27 cellular contexts compared by ENCODE assay signal in genomic region chr17:80208050-80208449, GRCh38. TPM values are rescaled to one million over a fixed set of nuclear protein-coding genes. Genes with fewer than 3 reads are reported as not detected.
DNase-seq lines count a peak whose midpoint lies in the region; ATAC-seq, FAIRE-seq and TF ChIP-seq lines count a peak whose summit lies in the region.
"Had no signal": no experiment of that assay in that cellular context is flagged by ENCODE, and none has a peak within 500 bp of the region (broad histone marks: within the 10 kb centered on the region; RNA-seq: fewer than 3 reads in every experiment).

No MANE protein-coding gene starts in this region.

- H3K36me3 ChIP-seq in HepG2 (replicated peaks in 1 of 2; ENCODE audit: control insufficient read depth in 1 of 2, insufficient read depth in 2 of 2, low read length in 2 of 2): peaks cover 16 to 26% of the 10 kb centered on the region in 2 experiments
- H3K36me3 ChIP-seq in right lobe of liver: peaks cover 0 to 24% (median 9%) of the 10 kb centered on the region in 4 donors
- peaks cover 0 to 90% (median 45%) of the 10 kb centered on the region in 6 donors for H3K36me3 ChIP-seq in spleen
- H3K36me3 ChIP-seq in gastrocnemius medialis: peaks cover 0 to 34% of the 10 kb centered on the region in 2 donors

- in situ Hi-C loops in HepG2 (cut with HindIII; ENCODE audit: extremely low pct_ligation_motif_present, low pct_unique_long_range_greater_than_20kb): no loop called here
- in situ Hi-C loops in gastrocnemius medialis (cut with MboI; ENCODE audit: low sequenced_read_pairs in 4 of 4): no loop called here

- H3K4me3 ChIP-seq in HepG2 (replicated peaks in 1 of 3; ENCODE audit: insufficient read depth in 1 of 3, low read depth in 2 of 3, low read length in 3 of 3) (no peak overlapping the region), right lobe of liver (no peak overlapping the region), spleen (no peak overlapping the region), gastrocnemius medialis (no peak overlapping the region)
- H3K4me3 ChIP-seq: A549; BLaER1 treated with 17β-estradiol and CSF1 and Interleukin-3, amounts not matched to agents 10 nM and 100 nM; GM23248 had no signal

- CTCF ChIA-PET in HepG2 (lab: Yijun Ruan, JAX; ENCODE audit: low intra/inter-chr PET ratio, low total read pairs): no interaction called here
- CTCF ChIA-PET in activated CD4-positive, alpha-beta T cell treated with anti-CD3 and anti-CD28 coated beads for 36 hours (lab: Charles Lee): no interaction called here

- H3K4me1 Mint-ChIP-seq in dendritic cell treated with granulocyte-macrophage colony-stimulating factor and Interleukin-4, amounts not matched to agents 40 ng/mL and 50 ng/mL, for 4 days (ENCODE audit: low read depth): peaks cover 70% of the 10 kb centered on the region
- no peaks in the 10 kb centered on the region for H3K4me1 Mint-ChIP-seq in activated CD4-positive, alpha-beta T cell treated with anti-CD3 and anti-CD28 coated beads for 36 hours
- H3K4me1 Mint-ChIP-seq: CD8-positive, alpha-beta memory T cell had no signal

- no peak for FAIRE-seq in HepG2 (lab: Jason Lieb, UNC)
- FAIRE-seq: A549, D721Med, GM12891, GM18507, H1 had no signal

- intact Hi-C loops in HepG2 (cut with micrococcal nuclease; ENCODE audit: unreplicated experiment) (no loop called here), right lobe of liver (cut with DNase I) (no loop called here), spleen (cut with DNase I; ENCODE audit: low total_unique reads) (no loop called here), gastrocnemius medialis (cut with DNase I; ENCODE audit: low total_unique reads) (no loop called here)
- intact Hi-C loops in dendritic cell treated with granulocyte-macrophage colony-stimulating factor and Interleukin-4, amounts not matched to agents 40 ng/mL and 50 ng/mL, for 4 days (cut with micrococcal nuclease): no loop called here
- intact Hi-C loops in activated CD4-positive, alpha-beta T cell treated with anti-CD3 and anti-CD28 coated beads for 36 hours (cut with DNase I, micrococcal nuclease): no loop called here

- TF ChIP-seq EP300 in HepG2 (IDR thresholded peaks at IDR 0.05; ENCODE audit: low read depth in 2 of 2, low read length in 2 of 2): no peak
- TF ChIP-seq EP300 in HepG2 (CRISPR knock-in tag; IDR thresholded peaks at IDR 0.05; ENCODE audit: borderline replicate concordance): no peak

- no peak for TF ChIP-seq CTCF in HepG2 (CRISPR knock-in tag; IDR thresholded peaks at IDR 0.05)
- no peak for TF ChIP-seq CTCF in right lobe of liver (IDR thresholded peaks at IDR 0.05)
- TF ChIP-seq CTCF in spleen (IDR thresholded peaks at IDR 0.05 in 8 of 11, conservative IDR thresholded peaks at IDR 0.05 in 3 of 11): no peak
- TF ChIP-seq CTCF in gastrocnemius medialis (IDR thresholded peaks at IDR 0.05 in 4 of 5, conservative IDR thresholded peaks at IDR 0.05 in 1 of 5): no peak

- no peak overlapping the region for H3K4me3 Mint-ChIP-seq in dendritic cell treated with granulocyte-macrophage colony-stimulating factor and Interleukin-4, amounts not matched to agents 40 ng/mL and 50 ng/mL, for 4 days
- no peak overlapping the region for H3K4me3 Mint-ChIP-seq in activated CD4-positive, alpha-beta T cell treated with anti-CD3 and anti-CD28 coated beads for 36 hours
- H3K4me3 Mint-ChIP-seq: CD14-positive monocyte; CD4-positive, alpha-beta T cell; CD8-positive, alpha-beta memory T cell had no signal

- no peaks in the 10 kb centered on the region for H3K27me3 ChIP-seq in HepG2 (ENCODE audit: control insufficient read depth in 1 of 2, insufficient read depth in 2 of 2, low read length in 2 of 2)
- H3K27me3 ChIP-seq in right lobe of liver: no peaks in the 10 kb centered on the region
- H3K27me3 ChIP-seq in spleen (replicated peaks in 1 of 7): no peaks in the 10 kb centered on the region
- no peaks in the 10 kb centered on the region for H3K27me3 ChIP-seq in gastrocnemius medialis
- H3K27me3 ChIP-seq: BE2C; BLaER1 treated with 17β-estradiol and CSF1 and Interleukin-3, amounts not matched to agents 10 nM and 100 nM had no signal

- ATAC-seq in HepG2 (no peak), right lobe of liver (no peak), gastrocnemius medialis (no peak)
- ATAC-seq in activated CD4-positive, alpha-beta T cell treated with anti-CD3 and anti-CD28 coated beads for 36 hours: no peak

- H3K27me3 Mint-ChIP-seq in dendritic cell treated with granulocyte-macrophage colony-stimulating factor and Interleukin-4, amounts not matched to agents 40 ng/mL and 50 ng/mL, for 4 days: peaks cover 3% of the 10 kb centered on the region
- H3K27me3 Mint-ChIP-seq in activated CD4-positive, alpha-beta T cell treated with anti-CD3 and anti-CD28 coated beads for 36 hours: no peaks in the 10 kb centered on the region
- H3K27me3 Mint-ChIP-seq: CD4-positive, alpha-beta T cell; CD8-positive, alpha-beta memory T cell had no signal

- no peak overlapping the region for H3K4me2 ChIP-seq in HepG2 (ENCODE audit: low read depth, low read length)
- H3K4me2 ChIP-seq: A549 had no signal

- no peaks in the 10 kb centered on the region for H3K9me3 Mint-ChIP-seq in dendritic cell treated with granulocyte-macrophage colony-stimulating factor and Interleukin-4, amounts not matched to agents 40 ng/mL and 50 ng/mL, for 4 days
- no peaks in the 10 kb centered on the region for H3K9me3 Mint-ChIP-seq in activated CD4-positive, alpha-beta T cell treated with anti-CD3 and anti-CD28 coated beads for 36 hours (ENCODE audit: low read depth)
- H3K9me3 Mint-ChIP-seq: CD14-positive monocyte; CD4-positive, alpha-beta T cell; CD8-positive, alpha-beta memory T cell had no signal

- no peaks in the 10 kb centered on the region for H3K79me2 ChIP-seq in HepG2 (ENCODE audit: insufficient read depth, low read length)

- no TSS peak for BruUV-seq in HepG2 (replicated peaks; lab: Mats Ljungman, UMichigan)

- TF ChIP-seq POLR2A in HepG2 (IDR thresholded peaks at IDR 0.05; ENCODE audit: insufficient read depth in 1 of 2, low read depth in 2 of 2, low read length in 2 of 2) (no peak), right lobe of liver (IDR thresholded peaks at IDR 0.05) (no peak), spleen (IDR thresholded peaks at IDR 0.05) (no peak), gastrocnemius medialis (IDR thresholded peaks at IDR 0.05) (no peak)

- DNase-seq in HepG2 (ENCODE audit: low spot score) (no peak), right lobe of liver (no peak), spleen (peak; percentile 74), gastrocnemius medialis (no peak)
- no peak for DNase-seq in activated CD4-positive, alpha-beta T cell treated with anti-CD3 and anti-CD28 coated beads for 36 hours
- DNase-seq: 8988T; ACHN; AML-193; BE2C; CD4-positive, alpha-beta T cell; CD8-positive, alpha-beta memory T cell; DMS 273 treated with DMSO at 0.1 percent for 48 hours; DMS53; DMS79 treated with DMSO at 0.1 percent for 48 hours; GF-D8; GM23248; H7; HCEC 1CT had no signal

- no peaks in the 10 kb centered on the region for H4K20me1 ChIP-seq in HepG2 (ENCODE audit: insufficient read depth, low read length)

- no peak for TF ChIP-seq RAD21 in HepG2 (CRISPR knock-in tag; IDR thresholded peaks at IDR 0.05)

- WGBS in HepG2 (ENCODE audit: low lambda C conversion rate): 100% methylated on average over 3 of the region's 16 CpGs
- 100% methylated on average over 1 of the region's 16 CpGs for WGBS in right lobe of liver (ENCODE audit: insufficient coverage, low coverage, low lambda C conversion rate, missing lambda C conversion rate)
- WGBS in spleen, 5 donors: 94 to 98% (median 96%) methylated on average over 14 to 16 of the region's 16 CpGs

- no peaks in the 10 kb centered on the region for H3K4me1 ChIP-seq in HepG2 (ENCODE audit: insufficient read depth, low read length)
- no peaks in the 10 kb centered on the region for H3K4me1 ChIP-seq in right lobe of liver
- peaks cover 0 to 25% (median 2%) of the 10 kb centered on the region in 6 donors for H3K4me1 ChIP-seq in spleen
- no peaks in the 10 kb centered on the region for H3K4me1 ChIP-seq in gastrocnemius medialis
- H3K4me1 ChIP-seq: BE2C had no signal

- H3K9me3 ChIP-seq in HepG2 (ENCODE audit: low read length): no peaks in the 10 kb centered on the region
- H3K9me3 ChIP-seq in right lobe of liver: no peaks in the 10 kb centered on the region
- no peaks in the 10 kb centered on the region for H3K9me3 ChIP-seq in spleen
- no peaks in the 10 kb centered on the region for H3K9me3 ChIP-seq in gastrocnemius medialis
- H3K9me3 ChIP-seq: A549; BE2C; BLaER1 treated with 17β-estradiol and CSF1 and Interleukin-3, amounts not matched to agents 10 nM and 100 nM had no signal

- H3K27ac ChIP-seq in HepG2 (ENCODE audit: extremely low read length, insufficient read depth, low read length) (no peak overlapping the region), right lobe of liver (no peak overlapping the region), spleen (peak overlapping the region in 3 of 8 donors; percentile 14 to 50 (median 37)), gastrocnemius medialis (no peak overlapping the region)
- H3K27ac ChIP-seq: A549, GM23248 had no signal

- POLR2A ChIA-PET in HepG2 (lab: Yijun Ruan, JAX): no interaction called here
- POLR2A ChIA-PET in activated CD4-positive, alpha-beta T cell treated with anti-CD3 and anti-CD28 coated beads for 36 hours (lab: Charles Lee): no interaction called here

- H3K36me3 Mint-ChIP-seq in dendritic cell treated with granulocyte-macrophage colony-stimulating factor and Interleukin-4, amounts not matched to agents 40 ng/mL and 50 ng/mL, for 4 days (ENCODE audit: low read depth): peaks cover 97% of the 10 kb centered on the region
- peaks cover 4% of the 10 kb centered on the region for H3K36me3 Mint-ChIP-seq in activated CD4-positive, alpha-beta T cell treated with anti-CD3 and anti-CD28 coated beads for 36 hours (ENCODE audit: low read depth)

- no peak overlapping the region for H3K9ac ChIP-seq in HepG2 (ENCODE audit: insufficient read depth, low read depth, low read length)
- H3K9ac ChIP-seq: GM23248 had no signal

- H3K27ac Mint-ChIP-seq in dendritic cell treated with granulocyte-macrophage colony-stimulating factor and Interleukin-4, amounts not matched to agents 40 ng/mL and 50 ng/mL, for 4 days: peak overlapping the region; percentile 68
- H3K27ac Mint-ChIP-seq in activated CD4-positive, alpha-beta T cell treated with anti-CD3 and anti-CD28 coated beads for 36 hours: no peak overlapping the region
- H3K27ac Mint-ChIP-seq: CD4-positive, alpha-beta T cell had no signal

- H2AFZ ChIP-seq in HepG2 (ENCODE audit: low read length): no peak overlapping the region
- H2AFZ ChIP-seq: GM23248 had no signal

RNA-seq across cellular contexts. Expression of gene SGSH, which starts 12.1 kb away (rescaled TPM):
- total RNA-seq in HepG2 (2016; rRNA removed; fragmentation: Illumina TruSeq; extraction: Trizol) (5.5 and 12.2 TPM in 2 replicates), right lobe of liver (10 to 100 TPM in 5 of 6 experiments, 1 to 10 TPM in 1; 9.7 to 23.5 (median 15.7) TPM), spleen (100 to 1,000 TPM in 3 of 7 donors, 10 to 100 TPM in 4; 85.9 to 137 (median 95.1) TPM), gastrocnemius medialis (10 to 100 TPM in 1 of 4 donors, 1 to 10 TPM in 3; 3.2 to 11.7 (median 6.1) TPM)
- 4.0 and 6.2 TPM in 2 replicates for total RNA-seq in HepG2 (2016; cell fraction: cytosol; rRNA removed; fragmentation: Illumina TruSeq; extraction: Trizol; ENCODE audit: low read depth)
- total RNA-seq in HepG2 (2016; cell fraction: insoluble cytoplasmic fraction; rRNA removed; fragmentation: Illumina TruSeq; extraction: Trizol): 4.5 and 13.3 TPM in 2 replicates
- total RNA-seq in HepG2 (2016; cell fraction: membrane; rRNA removed; fragmentation: Illumina TruSeq; extraction: Trizol): 6.1 and 6.4 TPM in 2 replicates
- 18.5 and 23.9 TPM in 2 replicates for total RNA-seq in HepG2 (2016; cell fraction: nucleus; rRNA removed; fragmentation: Illumina TruSeq; extraction: Trizol)
- polyA plus RNA-seq in HepG2 (2011; rRNA removed) (17.6 and 23.9 TPM in 2 replicates), spleen (10 to 100 TPM; 23.6 to 63.4 (median 51.9) TPM)
- 13.7 and 17.1 TPM in 2 replicates for polyA plus RNA-seq in HepG2 (2011; cell fraction: cytosol; rRNA removed)
- polyA plus RNA-seq in HepG2 (2011; cell fraction: nucleus; rRNA removed): 145 and 163 TPM in 2 replicates
- 21.6 and 30.9 TPM in 2 replicates for polyA plus RNA-seq in HepG2 (2012)
- 3.7 and 4.2 TPM in 2 replicates for polyA plus RNA-seq in HepG2 (2016; cell fraction: cytosol; fragmentation: Illumina TruSeq; extraction: Trizol; ENCODE audit: low read depth)
- 7.1 and 11.5 TPM in 2 replicates for polyA plus RNA-seq in HepG2 (2016; cell fraction: insoluble cytoplasmic fraction; fragmentation: Illumina TruSeq; extraction: Trizol; ENCODE audit: low read depth)
- 7.0 and 7.3 TPM in 2 replicates for polyA plus RNA-seq in HepG2 (2016; cell fraction: membrane; fragmentation: Illumina TruSeq; extraction: Trizol; ENCODE audit: low read depth)
- 81.4 and 86.8 TPM in 2 replicates for polyA plus RNA-seq in HepG2 (2016; cell fraction: nucleus; fragmentation: Illumina TruSeq; extraction: Trizol; ENCODE audit: insufficient read depth, low read depth)
- 15.4 and 23.1 TPM in 2 replicates for polyA minus RNA-seq in HepG2 (2011; rRNA and poly(A)+ RNA removed; ENCODE audit: low replicate concordance)
- 15.4 and 18.7 TPM in 2 replicates for polyA minus RNA-seq in HepG2 (2011; cell fraction: cytosol; rRNA and poly(A)+ RNA removed)
- polyA minus RNA-seq in HepG2 (2011; cell fraction: nucleus; rRNA and poly(A)+ RNA removed): 34.1 and 36.2 TPM in 2 replicates
- total RNA-seq in activated CD4-positive, alpha-beta T cell treated with anti-CD3 and anti-CD28 coated beads for 36 hours: 10 to 100 TPM; 20.2 to 22.7 TPM

RNA-seq across cellular contexts. Expression of gene SLC26A11, which starts 12.2 kb away (rescaled TPM):
- 3.1 and 8.7 TPM in 2 replicates for total RNA-seq in HepG2 (2016; rRNA removed; fragmentation: Illumina TruSeq; extraction: Trizol)
- total RNA-seq in HepG2 (2016; cell fraction: cytosol; rRNA removed; fragmentation: Illumina TruSeq; extraction: Trizol; ENCODE audit: low read depth): 3.2 and 3.4 TPM in 2 replicates
- 3.5 and 11.2 TPM in 2 replicates for total RNA-seq in HepG2 (2016; cell fraction: insoluble cytoplasmic fraction; rRNA removed; fragmentation: Illumina TruSeq; extraction: Trizol)
- total RNA-seq in HepG2 (2016; cell fraction: membrane; rRNA removed; fragmentation: Illumina TruSeq; extraction: Trizol): 3.1 and 3.2 TPM in 2 replicates
- 12.9 and 13.6 TPM in 2 replicates for total RNA-seq in HepG2 (2016; cell fraction: nucleus; rRNA removed; fragmentation: Illumina TruSeq; extraction: Trizol)
- polyA plus RNA-seq in HepG2 (2011; rRNA removed): 13.2 and 21.1 TPM in 2 replicates
- 5.5 and 7.6 TPM in 2 replicates for polyA plus RNA-seq in HepG2 (2011; cell fraction: cytosol; rRNA removed)
- 121 and 146 TPM in 2 replicates for polyA plus RNA-seq in HepG2 (2011; cell fraction: nucleus; rRNA removed)
- 7.0 and 18.5 TPM in 2 replicates for polyA plus RNA-seq in HepG2 (2012)
- 0.73 and 1.0 TPM in 2 replicates for polyA plus RNA-seq in HepG2 (2016; cell fraction: cytosol; fragmentation: Illumina TruSeq; extraction: Trizol; ENCODE audit: low read depth)
- 2.8 and 4.4 TPM in 2 replicates for polyA plus RNA-seq in HepG2 (2016; cell fraction: insoluble cytoplasmic fraction; fragmentation: Illumina TruSeq; extraction: Trizol; ENCODE audit: low read depth)
- polyA plus RNA-seq in HepG2 (2016; cell fraction: membrane; fragmentation: Illumina TruSeq; extraction: Trizol; ENCODE audit: low read depth): 1.4 and 2.3 TPM in 2 replicates
- 29.5 and 32.2 TPM in 2 replicates for polyA plus RNA-seq in HepG2 (2016; cell fraction: nucleus; fragmentation: Illumina TruSeq; extraction: Trizol; ENCODE audit: insufficient read depth, low read depth)
- 7.7 and 20.5 TPM in 2 replicates for polyA minus RNA-seq in HepG2 (2011; rRNA and poly(A)+ RNA removed; ENCODE audit: low replicate concordance)
- polyA minus RNA-seq in HepG2 (2011; cell fraction: cytosol; rRNA and poly(A)+ RNA removed): 5.6 and 11.8 TPM in 2 replicates
- 22.4 and 23.0 TPM in 2 replicates for polyA minus RNA-seq in HepG2 (2011; cell fraction: nucleus; rRNA and poly(A)+ RNA removed)
- total RNA-seq in right lobe of liver: 1 to 10 TPM; 5.8 to 9.8 (median 6.5) TPM
- total RNA-seq in spleen: 10 to 100 TPM; 22.8 to 39.7 (median 33.9) TPM
- 10 to 100 TPM in 1 of 3 donors, 1 to 10 TPM in 2; 6.8 to 22.4 (median 8.2) TPM for polyA plus RNA-seq in spleen
- 1 to 10 TPM; 4.7 to 4.9 TPM for total RNA-seq in activated CD4-positive, alpha-beta T cell treated with anti-CD3 and anti-CD28 coated beads for 36 hours
- 1 to 10 TPM; 2.6 to 3.3 (median 3.1) TPM for total RNA-seq in gastrocnemius medialis

RNA-seq across cellular contexts. Expression of gene CARD14, which starts 38.2 kb away (rescaled TPM):
- total RNA-seq in HepG2 (2016; rRNA removed; fragmentation: Illumina TruSeq; extraction: Trizol) (0.11 TPM in 1 of 2 replicates, not detected in the other), right lobe of liver (under 1 TPM in 3 of 6 experiments, not detected in 3; 0.20 to 0.29 (median 0.22) TPM), spleen (1 to 10 TPM in 6 of 7 donors, under 1 TPM in 1; 0.68 to 4.8 (median 1.3) TPM), gastrocnemius medialis (not detected)
- total RNA-seq in HepG2 (2016; cell fraction: cytosol; rRNA removed; fragmentation: Illumina TruSeq; extraction: Trizol; ENCODE audit: low read depth): not detected in 2 replicates
- total RNA-seq in HepG2 (2016; cell fraction: insoluble cytoplasmic fraction; rRNA removed; fragmentation: Illumina TruSeq; extraction: Trizol): 0.06 TPM in 1 of 2 replicates, not detected in the other
- not detected in 2 replicates for total RNA-seq in HepG2 (2016; cell fraction: membrane; rRNA removed; fragmentation: Illumina TruSeq; extraction: Trizol)
- total RNA-seq in HepG2 (2016; cell fraction: nucleus; rRNA removed; fragmentation: Illumina TruSeq; extraction: Trizol): not detected in 2 replicates
- polyA plus RNA-seq in HepG2 (2011; rRNA removed) (0.03 TPM in 1 of 2 replicates, not detected in the other), spleen (1 to 10 TPM in 2 of 3 donors, under 1 TPM in 1; 0.63 to 2.4 (median 1.4) TPM)
- not detected in 2 replicates for polyA plus RNA-seq in HepG2 (2011; cell fraction: cytosol; rRNA removed)
- 0.05 and 0.11 TPM in 2 replicates for polyA plus RNA-seq in HepG2 (2011; cell fraction: nucleus; rRNA removed)
- polyA plus RNA-seq in HepG2 (2012): 0.16 and 0.19 TPM in 2 replicates
- not detected in 2 replicates for polyA plus RNA-seq in HepG2 (2016; cell fraction: cytosol; fragmentation: Illumina TruSeq; extraction: Trizol; ENCODE audit: low read depth)
- not detected in 2 replicates for polyA plus RNA-seq in HepG2 (2016; cell fraction: insoluble cytoplasmic fraction; fragmentation: Illumina TruSeq; extraction: Trizol; ENCODE audit: low read depth)
- polyA plus RNA-seq in HepG2 (2016; cell fraction: membrane; fragmentation: Illumina TruSeq; extraction: Trizol; ENCODE audit: low read depth): not detected in 2 replicates
- 0.21 TPM in 1 of 2 replicates, not detected in the other for polyA plus RNA-seq in HepG2 (2016; cell fraction: nucleus; fragmentation: Illumina TruSeq; extraction: Trizol; ENCODE audit: insufficient read depth, low read depth)
- 0.22 and 5.5 TPM in 2 replicates for polyA minus RNA-seq in HepG2 (2011; rRNA and poly(A)+ RNA removed; ENCODE audit: low replicate concordance)
- polyA minus RNA-seq in HepG2 (2011; cell fraction: cytosol; rRNA and poly(A)+ RNA removed): not detected in 2 replicates
- polyA minus RNA-seq in HepG2 (2011; cell fraction: nucleus; rRNA and poly(A)+ RNA removed): not detected in 2 replicates
- not detected for total RNA-seq in activated CD4-positive, alpha-beta T cell treated with anti-CD3 and anti-CD28 coated beads for 36 hours
- total RNA-seq: CD4-positive, alpha-beta T cell; CD8-positive, alpha-beta memory T cell; Daoy; GM23248; H1 had no signal
- polyA plus RNA-seq: CD8-positive, alpha-beta memory T cell had no signal

RNA-seq across cellular contexts. Expression of gene RNF213, which starts 52.6 kb away (rescaled TPM):
- total RNA-seq in HepG2 (2016; rRNA removed; fragmentation: Illumina TruSeq; extraction: Trizol) (38.7 and 42.8 TPM in 2 replicates), right lobe of liver (10 to 100 TPM; 59.1 to 87.7 (median 73.0) TPM), spleen (100 to 1,000 TPM; 303 to 481 (median 353) TPM), gastrocnemius medialis (10 to 100 TPM; 24.1 to 51.8 (median 28.6) TPM)
- 8.0 and 9.3 TPM in 2 replicates for total RNA-seq in HepG2 (2016; cell fraction: cytosol; rRNA removed; fragmentation: Illumina TruSeq; extraction: Trizol; ENCODE audit: low read depth)
- total RNA-seq in HepG2 (2016; cell fraction: insoluble cytoplasmic fraction; rRNA removed; fragmentation: Illumina TruSeq; extraction: Trizol): 36.5 and 38.8 TPM in 2 replicates
- 12.8 and 13.4 TPM in 2 replicates for total RNA-seq in HepG2 (2016; cell fraction: membrane; rRNA removed; fragmentation: Illumina TruSeq; extraction: Trizol)
- 57.4 and 57.5 TPM in 2 replicates for total RNA-seq in HepG2 (2016; cell fraction: nucleus; rRNA removed; fragmentation: Illumina TruSeq; extraction: Trizol)
- polyA plus RNA-seq in HepG2 (2011; rRNA removed) (38.6 and 44.0 TPM in 2 replicates), spleen (10 to 100 TPM; 36.7 to 78.7 (median 57.0) TPM)
- 16.4 and 18.9 TPM in 2 replicates for polyA plus RNA-seq in HepG2 (2011; cell fraction: cytosol; rRNA removed)
- 134 and 171 TPM in 2 replicates for polyA plus RNA-seq in HepG2 (2011; cell fraction: nucleus; rRNA removed)
- polyA plus RNA-seq in HepG2 (2012): 28.2 and 46.6 TPM in 2 replicates
- polyA plus RNA-seq in HepG2 (2016; cell fraction: cytosol; fragmentation: Illumina TruSeq; extraction: Trizol; ENCODE audit: low read depth): 1.4 and 2.0 TPM in 2 replicates
- 23.5 and 27.4 TPM in 2 replicates for polyA plus RNA-seq in HepG2 (2016; cell fraction: insoluble cytoplasmic fraction; fragmentation: Illumina TruSeq; extraction: Trizol; ENCODE audit: low read depth)
- polyA plus RNA-seq in HepG2 (2016; cell fraction: membrane; fragmentation: Illumina TruSeq; extraction: Trizol; ENCODE audit: low read depth): 3.4 and 3.7 TPM in 2 replicates
- polyA plus RNA-seq in HepG2 (2016; cell fraction: nucleus; fragmentation: Illumina TruSeq; extraction: Trizol; ENCODE audit: insufficient read depth, low read depth): 77.8 and 79.2 TPM in 2 replicates
- 133 and 148 TPM in 2 replicates for polyA minus RNA-seq in HepG2 (2011; rRNA and poly(A)+ RNA removed; ENCODE audit: low replicate concordance)
- polyA minus RNA-seq in HepG2 (2011; cell fraction: cytosol; rRNA and poly(A)+ RNA removed): 36.1 and 37.6 TPM in 2 replicates
- polyA minus RNA-seq in HepG2 (2011; cell fraction: nucleus; rRNA and poly(A)+ RNA removed): 108 and 132 TPM in 2 replicates
- 100 to 1,000 TPM; 334 to 366 TPM for total RNA-seq in activated CD4-positive, alpha-beta T cell treated with anti-CD3 and anti-CD28 coated beads for 36 hours
